23 cellular contexts compared by ENCODE assay signal in genomic region chr5:146342882-146343865, GRCh38. TPM values are rescaled to one million over a fixed set of nuclear protein-coding genes. Genes with fewer than 3 reads are reported as not detected.
"Had no signal": no experiment of that assay in that cellular context is flagged by ENCODE, and none has a peak within 500 bp of the region (broad histone marks: within the 10 kb centered on the region; RNA-seq: fewer than 3 reads in every experiment).

No MANE protein-coding gene starts in this region.

- H3K4me3 ChIP-seq: gastroesophageal sphincter, transverse colon, vagina had no signal

- H3K27ac ChIP-seq: gastroesophageal sphincter, transverse colon, vagina had no signal

- H3K36me3 ChIP-seq: gastroesophageal sphincter, transverse colon, vagina had no signal

- ATAC-seq: effector memory CD8-positive, alpha-beta T cell; gastroesophageal sphincter; left ventricle myocardium superior; naive thymus-derived CD8-positive, alpha-beta T cell; right cardiac atrium; T-helper 17 cell had no signal

- H3K27ac Mint-ChIP-seq: activated B cell treated with CpG ODN at 0.5 μM for 24 hours; effector memory CD8-positive, alpha-beta T cell; memory B cell; progenitor cell of endocrine pancreas; T-helper 17 cell had no signal

- H3K9me3 Mint-ChIP-seq: memory B cell had no signal

- H3K4me3 Mint-ChIP-seq: activated B cell treated with CpG ODN at 0.5 μM for 24 hours, memory B cell, T-helper 17 cell had no signal

- DNase-seq: activated B cell treated with CpG ODN at 0.5 μM for 24 hours; activated CD4-positive, alpha-beta T cell treated with anti-CD3 and anti-CD28 coated beads, Interleukin-2, amount 50 U/mL, for 1 hour; activated naive CD4-positive, alpha-beta T cell; activated T-cell treated with anti-CD3 and anti-CD28 coated beads for 4 hours; aorta; cerebellar nuclear complex; dermis blood vessel endothelial cell; effector memory CD8-positive, alpha-beta T cell; erythroblast; left ventricle myocardium superior; naive thymus-derived CD8-positive, alpha-beta T cell; occipital lobe; right cardiac atrium; small intestine; stimulated activated CD4-positive, alpha-beta T cell treated with anti-CD3 and anti-CD28 coated beads, Interleukin-4, amount 100 ng/mL, for 24 hours; stimulated activated naive CD4-positive, alpha-beta T cell treated with Interleukin-2 at 50 U/mL for 16 hours; substantia nigra; T-helper 17 cell; transverse colon had no signal

- H3K9me3 ChIP-seq: gastroesophageal sphincter, transverse colon, vagina had no signal

RNA-seq across cellular contexts. Expression of gene POU4F3, which starts 4.5 kb away (rescaled TPM):
- total RNA-seq: activated B cell treated with CpG ODN at 0.5 μM for 24 hours, dermis blood vessel endothelial cell, gastroesophageal sphincter, left ventricle myocardium superior, occipital lobe, progenitor cell of endocrine pancreas, T-helper 17 cell, transverse colon, vagina had no signal
- polyA plus RNA-seq: right cardiac atrium had no signal
